Comparison of ENCODE assay signal across 8 cellular contexts in genomic region chr12:127108360-127109215, GRCh38.
DNase-seq lines count a peak whose midpoint lies in the region; ATAC-seq lines count a peak whose summit lies in the region.

No MANE protein-coding gene starts in this region.

- DNase-seq in DMS153 treated with DMSO at 0.1 percent for 48 hours (lab: John Stamatoyannopoulos, UW; ENCODE audit: unreplicated experiment): peak; percentile 19
- DNase-seq in HT-29 (ENCODE audit: low spot score): peak; percentile 84
- peak; percentile 76 for DNase-seq in SK-MEL-5 (ENCODE audit: low read depth, low spot score)
- DNase-seq in amygdala (lab: John Stamatoyannopoulos, UW): peak in 33 of 56 donors; percentile 0 to 76 (median 22)
- peak; percentile 10 to 11 for DNase-seq in hippocampal formation (lab: John Stamatoyannopoulos, UW)
- DNase-seq in smooth muscle cell of the brain vasculature (ENCODE audit: low read depth, low spot score): peak; percentile 35

- in situ Hi-C loops in SK-MEL-5 (cut with HindIII; ENCODE audit: low pct_unique_long_range_greater_than_20kb, low sequenced_read_pairs): no loop called here

- peak; percentile 92 for ATAC-seq in GM19467 (IDR thresholded peaks at IDR 0.05; ENCODE audit: unreplicated experiment)
- ATAC-seq in HG03039 (IDR thresholded peaks at IDR 0.05; ENCODE audit: unreplicated experiment): no peak

Comparison
In these comparisons a context has a peak if more than half of its experiments do, and no peak if none do; other contexts are left out.
1. DNase-seq: peak in every context shown above with its lines; median percentile 84 in HT-29; 76 in SK-MEL-5; 35 in smooth muscle cell of the brain vasculature; 22 in amygdala; 19 in DMS153 treated with DMSO at 0.1 percent for 48 hours; 10 in hippocampal formation.